1 cellular context compared by ENCODE assay signal in the genomic region with DNA sequence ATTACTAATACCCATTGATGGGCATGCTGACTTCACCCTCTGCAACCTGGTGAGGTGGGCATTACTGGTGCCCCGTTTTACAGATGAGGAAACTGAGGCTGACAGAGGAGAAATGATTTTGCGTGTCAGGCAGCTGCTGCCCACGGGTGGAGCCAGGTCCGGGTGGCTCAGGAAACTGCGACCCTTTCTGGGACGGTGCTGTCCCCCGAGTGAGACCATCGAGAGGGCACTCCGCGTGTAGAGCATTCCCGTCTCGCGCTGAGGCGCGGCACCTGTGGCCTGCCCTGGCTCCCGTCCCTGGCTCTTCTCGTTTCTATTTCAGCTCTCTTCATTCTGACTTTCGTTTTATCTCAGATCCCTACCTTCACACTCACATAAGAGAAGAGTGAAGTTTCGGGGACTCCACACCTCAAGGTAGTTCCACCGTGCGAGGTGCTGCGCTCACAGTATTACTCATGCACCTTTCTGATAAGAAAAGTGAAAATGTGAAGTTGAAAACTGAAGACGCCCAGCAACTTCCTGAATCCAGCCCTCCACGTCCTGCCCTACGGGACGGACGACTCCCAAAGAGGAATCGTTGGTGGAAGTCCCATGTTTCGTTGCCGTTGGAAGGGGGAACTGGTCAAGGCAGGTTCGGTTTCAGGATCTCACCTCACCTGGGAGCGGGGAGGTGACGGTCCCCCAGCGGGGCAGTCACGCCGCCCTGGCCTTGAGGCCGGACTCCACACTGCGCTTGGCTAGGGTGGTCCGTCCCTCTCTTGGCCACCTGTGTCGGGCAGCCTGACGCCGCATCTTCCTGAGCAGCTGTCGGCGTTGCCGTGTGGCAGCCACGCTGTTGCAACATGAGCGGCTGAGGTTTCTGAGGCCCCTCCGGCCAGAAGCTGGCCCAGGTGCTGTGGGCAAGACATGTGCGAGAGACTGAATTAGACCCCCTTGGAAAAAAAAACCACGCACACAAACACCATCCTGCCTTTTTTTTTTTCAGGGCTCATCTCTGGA.
TF ChIP-seq lines count a peak whose summit lies in the region.

No MANE protein-coding gene starts in this region.

TF ChIP-seq in H1, 55 proteins besides CTCF, POLR2A, EP300 and RAD21 (continued from another document):
- no peak for TF ChIP-seq CHD7 (IDR thresholded peaks at IDR 0.05; ENCODE audit: insufficient replicate concordance, low read length)
- no peak for TF ChIP-seq POLR2AphosphoS5 (IDR thresholded peaks at IDR 0.05; ENCODE audit: low read depth, low read length)
- TF ChIP-seq RFX5 (IDR thresholded peaks at IDR 0.05; ENCODE audit: borderline replicate concordance, low read depth, low read length) = no peak
- TF ChIP-seq CTBP2 (IDR thresholded peaks at IDR 0.05; ENCODE audit: borderline replicate concordance, insufficient read depth, insufficient read length, low read length) = no peak
- no peak for TF ChIP-seq SIN3A (conservative IDR thresholded peaks at IDR 0.05 in 1 of 2, IDR thresholded peaks at IDR 0.05 in 1 of 2; ENCODE audit: low read depth in 1 of 2, low read length in 2 of 2)
- no peak for TF ChIP-seq BCL11A (IDR thresholded peaks at IDR 0.05; ENCODE audit: low read depth in 2 of 2, low read length in 2 of 2)
- no peak for TF ChIP-seq ATF2 (IDR thresholded peaks at IDR 0.05; ENCODE audit: low read length)
- no peak for TF ChIP-seq RNF2 (IDR thresholded peaks at IDR 0.05; ENCODE audit: borderline replicate concordance, low read depth, low read length, missing control alignments, poor library complexity, severe bottlenecking)
- no peak for TF ChIP-seq TBP (IDR thresholded peaks at IDR 0.05; ENCODE audit: low read depth, low read length)
- TF ChIP-seq KDM1A (IDR thresholded peaks at IDR 0.05; ENCODE audit: borderline replicate concordance, low read length) = no peak
- TF ChIP-seq NRF1 (IDR thresholded peaks at IDR 0.05; ENCODE audit: low read depth, low read length) = no peak
- TF ChIP-seq BRCA1 (IDR thresholded peaks at IDR 0.05; ENCODE audit: low read depth, low read length) = no peak
- no peak for TF ChIP-seq EGR1 (IDR thresholded peaks at IDR 0.05; ENCODE audit: borderline replicate concordance, low read depth, low read length)
- no peak for TF ChIP-seq RBBP5 (IDR thresholded peaks at IDR 0.05; ENCODE audit: borderline replicate concordance, low read depth, low read length)
- TF ChIP-seq ZNF274 (IDR thresholded peaks at IDR 0.05; ENCODE audit: borderline replicate concordance, extremely low read depth, low read length) = no peak
- TF ChIP-seq E2F6 (IDR thresholded peaks at IDR 0.05) = no peak
